In the genomic region with DNA sequence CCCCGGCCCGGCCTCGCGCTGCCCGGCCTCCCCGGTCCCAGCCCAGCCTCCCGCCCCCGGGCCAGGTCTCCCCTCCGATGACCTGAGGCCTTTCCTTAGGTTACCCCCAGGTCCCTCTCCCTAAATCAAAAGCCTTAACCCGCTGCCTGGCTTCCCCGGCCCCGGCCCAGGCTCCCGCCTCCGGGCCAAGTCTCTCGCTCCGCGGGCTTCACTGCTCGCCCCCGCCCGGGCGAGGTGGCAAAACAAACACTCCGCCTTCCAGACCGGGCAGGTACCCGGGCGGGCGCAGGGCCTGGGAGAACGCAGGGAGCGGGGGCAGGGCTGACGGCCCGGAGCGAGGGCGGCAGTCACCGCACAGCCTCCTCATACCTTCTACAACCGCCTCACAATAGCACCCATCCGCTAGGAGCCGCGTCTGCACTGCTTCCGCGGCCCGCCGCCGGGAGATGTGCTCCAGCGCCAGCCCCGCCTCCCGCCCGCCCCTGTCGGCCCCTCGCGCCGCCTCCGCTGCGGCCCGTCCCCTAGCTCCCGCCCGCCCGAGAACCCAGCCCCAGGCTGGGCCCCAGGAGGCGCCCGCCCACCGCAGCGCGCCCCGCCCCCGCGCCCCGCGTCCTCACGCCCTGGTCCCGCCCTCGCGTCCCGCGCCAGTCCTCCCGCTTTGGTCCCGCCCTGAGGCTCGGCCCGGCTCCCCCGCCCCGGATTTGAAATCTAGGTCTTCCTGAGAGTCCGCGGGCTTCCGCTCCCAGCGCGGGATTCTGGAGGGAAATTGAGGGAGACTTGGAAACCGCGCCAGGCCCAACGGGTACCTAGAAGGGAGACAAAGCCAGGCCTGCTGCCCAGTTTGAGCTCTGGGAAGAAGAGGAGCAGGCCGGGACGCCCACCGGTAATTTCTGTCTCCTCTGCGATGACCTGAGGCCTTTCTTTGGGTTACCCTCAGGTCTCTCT, we compare ENCODE assay signal across 1 cellular context.
TF ChIP-seq lines count a peak whose summit lies in the region.

A gene (minus strand): TSS at position 422 of the 945 bp plus-strand sequence. CDS start 10,994 bp downstream, outside the sequence.
A gene with protein sequence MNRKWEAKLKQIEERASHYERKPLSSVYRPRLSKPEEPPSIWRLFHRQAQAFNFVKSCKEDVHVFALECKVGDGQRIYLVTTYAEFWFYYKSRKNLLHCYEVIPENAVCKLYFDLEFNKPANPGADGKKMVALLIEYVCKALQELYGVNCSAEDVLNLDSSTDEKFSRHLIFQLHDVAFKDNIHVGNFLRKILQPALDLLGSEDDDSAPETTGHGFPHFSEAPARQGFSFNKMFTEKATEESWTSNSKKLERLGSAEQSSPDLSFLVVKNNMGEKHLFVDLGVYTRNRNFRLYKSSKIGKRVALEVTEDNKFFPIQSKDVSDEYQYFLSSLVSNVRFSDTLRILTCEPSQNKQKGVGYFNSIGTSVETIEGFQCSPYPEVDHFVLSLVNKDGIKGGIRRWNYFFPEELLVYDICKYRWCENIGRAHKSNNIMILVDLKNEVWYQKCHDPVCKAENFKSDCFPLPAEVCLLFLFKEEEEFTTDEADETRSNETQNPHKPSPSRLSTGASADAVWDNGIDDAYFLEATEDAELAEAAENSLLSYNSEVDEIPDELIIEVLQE (plus strand): TSS at position 713 of the 945 bp plus-strand sequence. CDS start 7,403 bp downstream, outside the sequence.

TF ChIP-seq in HepG2, 621 proteins besides CTCF, POLR2A, EP300 and RAD21 (continued from another document and continues in another):
- TF ChIP-seq, protein P1, sequence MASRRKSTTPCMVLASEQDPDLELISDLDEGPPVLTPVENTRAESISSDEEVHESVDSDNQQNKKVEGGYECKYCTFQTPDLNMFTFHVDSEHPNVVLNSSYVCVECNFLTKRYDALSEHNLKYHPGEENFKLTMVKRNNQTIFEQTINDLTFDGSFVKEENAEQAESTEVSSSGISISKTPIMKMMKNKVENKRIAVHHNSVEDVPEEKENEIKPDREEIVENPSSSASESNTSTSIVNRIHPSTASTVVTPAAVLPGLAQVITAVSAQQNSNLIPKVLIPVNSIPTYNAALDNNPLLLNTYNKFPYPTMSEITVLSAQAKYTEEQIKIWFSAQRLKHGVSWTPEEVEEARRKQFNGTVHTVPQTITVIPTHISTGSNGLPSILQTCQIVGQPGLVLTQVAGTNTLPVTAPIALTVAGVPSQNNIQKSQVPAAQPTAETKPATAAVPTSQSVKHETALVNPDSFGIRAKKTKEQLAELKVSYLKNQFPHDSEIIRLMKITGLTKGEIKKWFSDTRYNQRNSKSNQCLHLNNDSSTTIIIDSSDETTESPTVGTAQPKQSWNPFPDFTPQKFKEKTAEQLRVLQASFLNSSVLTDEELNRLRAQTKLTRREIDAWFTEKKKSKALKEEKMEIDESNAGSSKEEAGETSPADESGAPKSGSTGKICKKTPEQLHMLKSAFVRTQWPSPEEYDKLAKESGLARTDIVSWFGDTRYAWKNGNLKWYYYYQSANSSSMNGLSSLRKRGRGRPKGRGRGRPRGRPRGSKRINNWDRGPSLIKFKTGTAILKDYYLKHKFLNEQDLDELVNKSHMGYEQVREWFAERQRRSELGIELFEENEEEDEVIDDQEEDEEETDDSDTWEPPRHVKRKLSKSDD (CRISPR knock-in tag; IDR thresholded peaks at IDR 0.05; ENCODE audit: low read depth), result no peak; the same call in 1 of the 2 replicates
- TF ChIP-seq ZNF850 (CRISPR knock-in tag; conservative IDR thresholded peaks at IDR 0.05), result no peak
- TF ChIP-seq CHD2 (IDR thresholded peaks at IDR 0.05; ENCODE audit: low read depth, low read length), result no peak
- TF ChIP-seq RBAK (CRISPR knock-in tag; IDR thresholded peaks at IDR 0.05), result no peak
- TF ChIP-seq IKZF1 (IDR thresholded peaks at IDR 0.05), result no peak
- no peak for TF ChIP-seq ZSCAN12 (CRISPR knock-in tag; IDR thresholded peaks at IDR 0.05)
- TF ChIP-seq ZFP82 (CRISPR knock-in tag; IDR thresholded peaks at IDR 0.05; ENCODE audit: borderline replicate concordance), result no peak
- no peak for TF ChIP-seq ZNF326 (CRISPR knock-in tag; IDR thresholded peaks at IDR 0.05; ENCODE audit: borderline replicate concordance)
- TF ChIP-seq ZBTB1 (CRISPR knock-in tag; IDR thresholded peaks at IDR 0.05; ENCODE audit: borderline replicate concordance), result no peak
- TF ChIP-seq, protein P2, sequence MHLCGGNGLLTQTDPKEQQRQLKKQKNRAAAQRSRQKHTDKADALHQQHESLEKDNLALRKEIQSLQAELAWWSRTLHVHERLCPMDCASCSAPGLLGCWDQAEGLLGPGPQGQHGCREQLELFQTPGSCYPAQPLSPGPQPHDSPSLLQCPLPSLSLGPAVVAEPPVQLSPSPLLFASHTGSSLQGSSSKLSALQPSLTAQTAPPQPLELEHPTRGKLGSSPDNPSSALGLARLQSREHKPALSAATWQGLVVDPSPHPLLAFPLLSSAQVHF (CRISPR knock-in tag; IDR thresholded peaks at IDR 0.05), result no peak
- TF ChIP-seq ZNF619 (CRISPR knock-in tag; IDR thresholded peaks at IDR 0.05), result no peak
- TF ChIP-seq, protein P3, sequence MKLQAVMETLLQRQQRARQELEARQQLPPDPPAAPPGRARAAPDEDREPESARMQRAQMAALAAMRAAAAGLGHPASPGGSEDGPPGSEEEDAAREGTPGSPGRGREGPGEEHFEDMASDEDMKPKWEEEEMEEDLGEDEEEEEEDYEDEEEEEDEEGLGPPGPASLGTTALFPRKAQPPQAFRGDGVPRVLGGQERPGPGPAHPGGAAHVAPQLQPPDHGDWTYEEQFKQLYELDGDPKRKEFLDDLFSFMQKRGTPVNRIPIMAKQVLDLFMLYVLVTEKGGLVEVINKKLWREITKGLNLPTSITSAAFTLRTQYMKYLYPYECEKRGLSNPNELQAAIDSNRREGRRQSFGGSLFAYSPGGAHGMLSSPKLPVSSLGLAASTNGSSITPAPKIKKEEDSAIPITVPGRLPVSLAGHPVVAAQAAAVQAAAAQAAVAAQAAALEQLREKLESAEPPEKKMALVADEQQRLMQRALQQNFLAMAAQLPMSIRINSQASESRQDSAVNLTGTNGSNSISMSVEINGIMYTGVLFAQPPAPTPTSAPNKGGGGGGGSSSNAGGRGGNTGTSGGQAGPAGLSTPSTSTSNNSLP (IDR thresholded peaks at IDR 0.05; ENCODE audit: low read depth, low read length), result no peak
- TF ChIP-seq KLF9 (CRISPR knock-in tag; IDR thresholded peaks at IDR 0.05; ENCODE audit: low read depth), result no peak
- no peak for TF ChIP-seq ZNF136 (CRISPR knock-in tag; IDR thresholded peaks at IDR 0.05; ENCODE audit: low read depth)
- TF ChIP-seq, protein P4, sequence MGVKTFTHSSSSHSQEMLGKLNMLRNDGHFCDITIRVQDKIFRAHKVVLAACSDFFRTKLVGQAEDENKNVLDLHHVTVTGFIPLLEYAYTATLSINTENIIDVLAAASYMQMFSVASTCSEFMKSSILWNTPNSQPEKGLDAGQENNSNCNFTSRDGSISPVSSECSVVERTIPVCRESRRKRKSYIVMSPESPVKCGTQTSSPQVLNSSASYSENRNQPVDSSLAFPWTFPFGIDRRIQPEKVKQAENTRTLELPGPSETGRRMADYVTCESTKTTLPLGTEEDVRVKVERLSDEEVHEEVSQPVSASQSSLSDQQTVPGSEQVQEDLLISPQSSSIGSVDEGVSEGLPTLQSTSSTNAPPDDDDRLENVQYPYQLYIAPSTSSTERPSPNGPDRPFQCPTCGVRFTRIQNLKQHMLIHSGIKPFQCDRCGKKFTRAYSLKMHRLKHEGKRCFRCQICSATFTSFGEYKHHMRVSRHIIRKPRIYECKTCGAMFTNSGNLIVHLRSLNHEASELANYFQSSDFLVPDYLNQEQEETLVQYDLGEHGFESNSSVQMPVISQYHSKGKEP (CRISPR knock-in tag; IDR thresholded peaks at IDR 0.05), result no peak
- no peak for TF ChIP-seq ASH2L (IDR thresholded peaks at IDR 0.05; ENCODE audit: insufficient read length, low read depth, low read length)
- TF ChIP-seq NCOR1 (IDR thresholded peaks at IDR 0.05; ENCODE audit: borderline replicate concordance, low read length), result no peak; the same call in 1 of the 2 replicates
- TF ChIP-seq, protein P5, sequence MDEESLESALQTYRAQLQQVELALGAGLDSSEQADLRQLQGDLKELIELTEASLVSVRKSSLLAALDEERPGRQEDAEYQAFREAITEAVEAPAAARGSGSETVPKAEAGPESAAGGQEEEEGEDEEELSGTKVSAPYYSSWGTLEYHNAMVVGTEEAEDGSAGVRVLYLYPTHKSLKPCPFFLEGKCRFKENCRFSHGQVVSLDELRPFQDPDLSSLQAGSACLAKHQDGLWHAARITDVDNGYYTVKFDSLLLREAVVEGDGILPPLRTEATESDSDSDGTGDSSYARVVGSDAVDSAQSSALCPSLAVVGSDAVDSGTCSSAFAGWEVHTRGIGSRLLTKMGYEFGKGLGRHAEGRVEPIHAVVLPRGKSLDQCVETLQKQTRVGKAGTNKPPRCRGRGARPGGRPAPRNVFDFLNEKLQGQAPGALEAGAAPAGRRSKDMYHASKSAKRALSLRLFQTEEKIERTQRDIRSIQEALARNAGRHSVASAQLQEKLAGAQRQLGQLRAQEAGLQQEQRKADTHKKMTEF (CRISPR knock-in tag; IDR thresholded peaks at IDR 0.05), result no peak; the same call in 1 of the 2 replicates
- TF ChIP-seq, protein P6, sequence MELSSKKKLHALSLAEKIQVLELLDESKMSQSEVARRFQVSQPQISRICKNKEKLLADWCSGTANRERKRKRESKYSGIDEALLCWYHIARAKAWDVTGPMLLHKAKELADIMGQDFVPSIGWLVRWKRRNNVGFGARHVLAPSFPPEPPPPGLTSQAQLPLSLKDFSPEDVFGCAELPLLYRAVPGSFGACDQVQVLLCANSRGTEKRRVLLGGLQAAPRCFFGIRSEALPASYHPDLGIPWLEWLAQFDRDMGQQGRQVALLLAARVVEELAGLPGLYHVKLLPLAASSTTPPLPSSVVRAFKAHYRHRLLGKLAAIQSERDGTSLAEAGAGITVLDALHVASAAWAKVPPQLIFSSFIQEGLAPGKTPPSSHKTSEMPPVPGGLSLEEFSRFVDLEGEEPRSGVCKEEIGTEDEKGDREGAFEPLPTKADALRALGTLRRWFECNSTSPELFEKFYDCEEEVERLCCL (CRISPR knock-in tag; IDR thresholded peaks at IDR 0.05; ENCODE audit: borderline replicate concordance), result no peak
- TF ChIP-seq, protein P7, sequence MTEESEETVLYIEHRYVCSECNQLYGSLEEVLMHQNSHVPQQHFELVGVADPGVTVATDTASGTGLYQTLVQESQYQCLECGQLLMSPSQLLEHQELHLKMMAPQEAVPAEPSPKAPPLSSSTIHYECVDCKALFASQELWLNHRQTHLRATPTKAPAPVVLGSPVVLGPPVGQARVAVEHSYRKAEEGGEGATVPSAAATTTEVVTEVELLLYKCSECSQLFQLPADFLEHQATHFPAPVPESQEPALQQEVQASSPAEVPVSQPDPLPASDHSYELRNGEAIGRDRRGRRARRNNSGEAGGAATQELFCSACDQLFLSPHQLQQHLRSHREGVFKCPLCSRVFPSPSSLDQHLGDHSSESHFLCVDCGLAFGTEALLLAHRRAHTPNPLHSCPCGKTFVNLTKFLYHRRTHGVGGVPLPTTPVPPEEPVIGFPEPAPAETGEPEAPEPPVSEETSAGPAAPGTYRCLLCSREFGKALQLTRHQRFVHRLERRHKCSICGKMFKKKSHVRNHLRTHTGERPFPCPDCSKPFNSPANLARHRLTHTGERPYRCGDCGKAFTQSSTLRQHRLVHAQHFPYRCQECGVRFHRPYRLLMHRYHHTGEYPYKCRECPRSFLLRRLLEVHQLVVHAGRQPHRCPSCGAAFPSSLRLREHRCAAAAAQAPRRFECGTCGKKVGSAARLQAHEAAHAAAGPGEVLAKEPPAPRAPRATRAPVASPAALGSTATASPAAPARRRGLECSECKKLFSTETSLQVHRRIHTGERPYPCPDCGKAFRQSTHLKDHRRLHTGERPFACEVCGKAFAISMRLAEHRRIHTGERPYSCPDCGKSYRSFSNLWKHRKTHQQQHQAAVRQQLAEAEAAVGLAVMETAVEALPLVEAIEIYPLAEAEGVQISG (CRISPR knock-in tag; IDR thresholded peaks at IDR 0.05), result peak; percentile 42
- TF ChIP-seq, protein P8, sequence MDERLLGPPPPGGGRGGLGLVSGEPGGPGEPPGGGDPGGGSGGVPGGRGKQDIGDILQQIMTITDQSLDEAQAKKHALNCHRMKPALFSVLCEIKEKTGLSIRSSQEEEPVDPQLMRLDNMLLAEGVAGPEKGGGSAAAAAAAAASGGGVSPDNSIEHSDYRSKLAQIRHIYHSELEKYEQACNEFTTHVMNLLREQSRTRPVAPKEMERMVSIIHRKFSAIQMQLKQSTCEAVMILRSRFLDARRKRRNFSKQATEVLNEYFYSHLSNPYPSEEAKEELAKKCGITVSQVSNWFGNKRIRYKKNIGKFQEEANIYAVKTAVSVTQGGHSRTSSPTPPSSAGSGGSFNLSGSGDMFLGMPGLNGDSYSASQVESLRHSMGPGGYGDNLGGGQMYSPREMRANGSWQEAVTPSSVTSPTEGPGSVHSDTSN (CRISPR knock-in tag; IDR thresholded peaks at IDR 0.05), result no peak
- TF ChIP-seq ZNF224 (CRISPR knock-in tag; IDR thresholded peaks at IDR 0.05), result no peak
- no peak for TF ChIP-seq MAFK (conservative IDR thresholded peaks at IDR 0.05 in 1 of 2, IDR thresholded peaks at IDR 0.05 in 1 of 2; ENCODE audit: low read length in 2 of 2)
- no peak for TF ChIP-seq U2AF1 (optimal IDR thresholded peaks at IDR 0.05; ENCODE audit: low read depth, low read length)
- no peak for TF ChIP-seq RFXAP (CRISPR knock-in tag; IDR thresholded peaks at IDR 0.05; ENCODE audit: borderline replicate concordance)
- TF ChIP-seq PLRG1 (conservative IDR thresholded peaks at IDR 0.05), result no peak
- TF ChIP-seq MEIS2 (CRISPR knock-in tag; IDR thresholded peaks at IDR 0.05), result peak; percentile 27; the same call in 1 of the 2 replicates
- TF ChIP-seq MIER3 (CRISPR knock-in tag; IDR thresholded peaks at IDR 0.05; ENCODE audit: borderline replicate concordance), result no peak
- TF ChIP-seq, protein P9, sequence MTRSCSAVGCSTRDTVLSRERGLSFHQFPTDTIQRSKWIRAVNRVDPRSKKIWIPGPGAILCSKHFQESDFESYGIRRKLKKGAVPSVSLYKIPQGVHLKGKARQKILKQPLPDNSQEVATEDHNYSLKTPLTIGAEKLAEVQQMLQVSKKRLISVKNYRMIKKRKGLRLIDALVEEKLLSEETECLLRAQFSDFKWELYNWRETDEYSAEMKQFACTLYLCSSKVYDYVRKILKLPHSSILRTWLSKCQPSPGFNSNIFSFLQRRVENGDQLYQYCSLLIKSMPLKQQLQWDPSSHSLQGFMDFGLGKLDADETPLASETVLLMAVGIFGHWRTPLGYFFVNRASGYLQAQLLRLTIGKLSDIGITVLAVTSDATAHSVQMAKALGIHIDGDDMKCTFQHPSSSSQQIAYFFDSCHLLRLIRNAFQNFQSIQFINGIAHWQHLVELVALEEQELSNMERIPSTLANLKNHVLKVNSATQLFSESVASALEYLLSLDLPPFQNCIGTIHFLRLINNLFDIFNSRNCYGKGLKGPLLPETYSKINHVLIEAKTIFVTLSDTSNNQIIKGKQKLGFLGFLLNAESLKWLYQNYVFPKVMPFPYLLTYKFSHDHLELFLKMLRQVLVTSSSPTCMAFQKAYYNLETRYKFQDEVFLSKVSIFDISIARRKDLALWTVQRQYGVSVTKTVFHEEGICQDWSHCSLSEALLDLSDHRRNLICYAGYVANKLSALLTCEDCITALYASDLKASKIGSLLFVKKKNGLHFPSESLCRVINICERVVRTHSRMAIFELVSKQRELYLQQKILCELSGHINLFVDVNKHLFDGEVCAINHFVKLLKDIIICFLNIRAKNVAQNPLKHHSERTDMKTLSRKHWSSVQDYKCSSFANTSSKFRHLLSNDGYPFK (CRISPR knock-in tag; IDR thresholded peaks at IDR 0.05; ENCODE audit: borderline replicate concordance), result peak; percentile 49; the same call in 1 of the 2 replicates
- no peak for TF ChIP-seq JARID2 (CRISPR knock-in tag; IDR thresholded peaks at IDR 0.05; ENCODE audit: insufficient replicate concordance)
